8 cellular contexts compared by ENCODE assay signal in the genomic region with DNA sequence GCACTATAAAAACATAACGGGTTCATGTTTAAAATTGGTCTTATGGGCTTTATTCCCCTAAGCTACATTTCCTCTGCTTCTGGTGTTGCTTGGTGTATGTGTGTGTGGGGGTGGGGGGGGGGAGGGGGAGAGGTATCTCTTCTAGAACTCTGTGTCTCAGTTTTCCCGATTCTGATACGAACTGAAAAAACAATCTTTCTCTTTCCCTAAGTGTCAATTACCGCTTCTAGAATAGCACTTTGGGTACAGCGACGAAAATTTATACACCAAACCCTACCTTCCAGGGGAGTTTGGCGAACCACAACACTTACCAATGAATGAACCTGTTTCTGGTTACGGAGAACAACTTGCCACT. TPM values are rescaled to one million over a fixed set of nuclear protein-coding genes. Genes with fewer than 3 reads are reported as not detected.
DNase-seq lines count a peak whose midpoint lies in the region; ATAC-seq lines count a peak whose summit lies in the region.

No MANE protein-coding gene starts in this region.

- H3K9me3 Mint-ChIP-seq in activated T-helper 2 cell treated with anti-CD3 and anti-CD28 coated beads, Interferon-gamma antibody, Interleukin-2, Interleukin-4, amounts not matched to agents 10 μg/mL and 5 μg/mL and 100 μg/mL, durations not matched to agents 14 hours and 24 hours and 36 hours = no peaks in the 10 kb centered on the region
- H3K9me3 Mint-ChIP-seq in stimulated activated naive B cell treated with anti-CD40 and anti-IgM and Interleukin-4, amounts not matched to agents 10 μg/mL and 1 μg/mL and 100 μg/mL, for 72 hours = no peaks in the 10 kb centered on the region

- intact Hi-C loops in activated T-helper 2 cell treated with anti-CD3 and anti-CD28 coated beads, Interferon-gamma antibody, Interleukin-2, Interleukin-4, amounts not matched to agents 10 μg/mL and 5 μg/mL and 100 μg/mL, durations not matched to agents 14 hours and 24 hours and 36 hours (cut with micrococcal nuclease) = loop anchor here (1.0 to 10.0 kb wide), 5 partner anchors 50 to 420 kb away; a partner anchor contains a TSS
- intact Hi-C loops in posterior cingulate gyrus (cut with DNase I) = loop anchor here (10.0 kb wide), 2 partner anchors 63 to 203 kb away; a partner anchor contains a TSS

- peaks cover 25% of the 10 kb centered on the region for H3K36me3 Mint-ChIP-seq in activated T-helper 2 cell treated with anti-CD3 and anti-CD28 coated beads, Interferon-gamma antibody, Interleukin-2, Interleukin-4, amounts not matched to agents 10 μg/mL and 5 μg/mL and 100 μg/mL, durations not matched to agents 14 hours and 24 hours and 36 hours (ENCODE audit: low read depth)
- peaks cover 18 to 20% of the 10 kb centered on the region in 2 donors for H3K36me3 Mint-ChIP-seq in stimulated activated naive B cell treated with anti-CD40 and anti-IgM and Interleukin-4, amounts not matched to agents 10 μg/mL and 1 μg/mL and 100 μg/mL, for 72 hours

- peak overlapping the region; percentile 97 for H3K4me3 Mint-ChIP-seq in activated T-helper 2 cell treated with anti-CD3 and anti-CD28 coated beads, Interferon-gamma antibody, Interleukin-2, Interleukin-4, amounts not matched to agents 10 μg/mL and 5 μg/mL and 100 μg/mL, durations not matched to agents 14 hours and 24 hours and 36 hours (ENCODE audit: low read depth)
- H3K4me3 Mint-ChIP-seq in stimulated activated naive B cell treated with anti-CD40 and anti-IgM and Interleukin-4, amounts not matched to agents 10 μg/mL and 1 μg/mL and 100 μg/mL, for 72 hours = peak overlapping the region; percentile 99

- H3K36me3 ChIP-seq in HUES6 (ENCODE audit: control insufficient read depth, insufficient read depth, low read length) (peaks cover 38% of the 10 kb centered on the region), iPS-18a (ENCODE audit: control insufficient read depth, low read depth, low read length) (peaks cover 38% of the 10 kb centered on the region)

- no peak for DNase-seq in activated T-helper 2 cell treated with anti-CD3 and anti-CD28 coated beads, Interferon-gamma antibody, Interleukin-2, Interleukin-4, amounts not matched to agents 10 μg/mL and 5 μg/mL and 100 μg/mL, durations not matched to agents 14 hours and 24 hours and 36 hours (ENCODE audit: low spot score)
- DNase-seq in stimulated activated naive B cell treated with anti-CD40 and anti-IgM and Interleukin-4, amounts not matched to agents 10 μg/mL and 1 μg/mL and 100 μg/mL, for 72 hours = no peak
- no peak for DNase-seq in DMS153 (lab: John Stamatoyannopoulos, UW)
- DNase-seq in posterior cingulate gyrus = no peak

- H3K27ac Mint-ChIP-seq in activated T-helper 2 cell treated with anti-CD3 and anti-CD28 coated beads, Interferon-gamma antibody, Interleukin-2, Interleukin-4, amounts not matched to agents 10 μg/mL and 5 μg/mL and 100 μg/mL, durations not matched to agents 14 hours and 24 hours and 36 hours = peak overlapping the region; percentile 98
- H3K27ac Mint-ChIP-seq in stimulated activated naive B cell treated with anti-CD40 and anti-IgM and Interleukin-4, amounts not matched to agents 10 μg/mL and 1 μg/mL and 100 μg/mL, for 72 hours = peak overlapping the region; percentile 100

- H3K4me1 ChIP-seq in HUES6 (ENCODE audit: control insufficient read depth, insufficient read depth, low read length) = peaks cover 8% of the 10 kb centered on the region
- H3K4me1 ChIP-seq in iPS-18a (ENCODE audit: control insufficient read depth, low read depth, low read length) = peaks cover 11% of the 10 kb centered on the region

- H3K27me3 Mint-ChIP-seq in activated T-helper 2 cell treated with anti-CD3 and anti-CD28 coated beads, Interferon-gamma antibody, Interleukin-2, Interleukin-4, amounts not matched to agents 10 μg/mL and 5 μg/mL and 100 μg/mL, durations not matched to agents 14 hours and 24 hours and 36 hours (ENCODE audit: low read depth) = no peaks in the 10 kb centered on the region
- no peaks in the 10 kb centered on the region for H3K27me3 Mint-ChIP-seq in stimulated activated naive B cell treated with anti-CD40 and anti-IgM and Interleukin-4, amounts not matched to agents 10 μg/mL and 1 μg/mL and 100 μg/mL, for 72 hours

- H3K4me3 ChIP-seq in HUES6 (ENCODE audit: low read depth, low read length) (peak overlapping the region; percentile 92), iPS-18a (ENCODE audit: low read length) (peak overlapping the region; percentile 98)

- H3K9me3 ChIP-seq in HUES6 (ENCODE audit: control insufficient read depth, insufficient read depth, low read depth, low read length) (no peaks in the 10 kb centered on the region), iPS-18a (ENCODE audit: control insufficient read depth, low read depth, low read length) (no peaks in the 10 kb centered on the region)

- H3K9ac ChIP-seq in HUES6 (ENCODE audit: low read length) (peak overlapping the region; percentile 95), iPS-18a (ENCODE audit: low read length) (peak overlapping the region; percentile 100)

- H3K27me3 ChIP-seq in HUES6 (ENCODE audit: control insufficient read depth, insufficient read depth, low read length) (no peaks in the 10 kb centered on the region), iPS-18a (ENCODE audit: control insufficient read depth, insufficient read depth, low read length) (no peaks in the 10 kb centered on the region)

- H3K4me1 Mint-ChIP-seq in activated T-helper 2 cell treated with anti-CD3 and anti-CD28 coated beads, Interferon-gamma antibody, Interleukin-2, Interleukin-4, amounts not matched to agents 10 μg/mL and 5 μg/mL and 100 μg/mL, durations not matched to agents 14 hours and 24 hours and 36 hours (ENCODE audit: low read depth) = peaks cover 33% of the 10 kb centered on the region
- peaks cover 33 to 62% of the 10 kb centered on the region in 2 donors for H3K4me1 Mint-ChIP-seq in stimulated activated naive B cell treated with anti-CD40 and anti-IgM and Interleukin-4, amounts not matched to agents 10 μg/mL and 1 μg/mL and 100 μg/mL, for 72 hours

- ATAC-seq in stimulated activated naive B cell treated with anti-CD40 and anti-IgM and Interleukin-4, amounts not matched to agents 10 μg/mL and 1 μg/mL and 100 μg/mL, for 72 hours (replicated peaks) = no peak
- ATAC-seq in HG02763 (IDR thresholded peaks at IDR 0.05; ENCODE audit: unreplicated experiment) = no peak
- ATAC-seq in HG03378 (IDR thresholded peaks at IDR 0.05; ENCODE audit: unreplicated experiment) = no peak

- peak overlapping the region; percentile 79; the same call in 1 of the 2 replicates for H3K27ac ChIP-seq in HUES6 (ENCODE audit: low read depth, low read length)
- H3K27ac ChIP-seq in iPS-18a (ENCODE audit: low read length) = peak overlapping the region; percentile 98

RNA-seq across cellular contexts. Expression of a gene that starts 0.6 kb away (rescaled TPM):
- 81.2 and 84.7 TPM in 2 replicates for total RNA-seq in activated T-helper 2 cell treated with anti-CD3 and anti-CD28 coated beads, Interferon-gamma antibody, Interleukin-2, Interleukin-4, amounts not matched to agents 10 μg/mL and 5 μg/mL and 100 μg/mL, durations not matched to agents 14 hours and 24 hours and 36 hours
